25 cellular contexts compared by ENCODE assay signal in the genomic region with DNA sequence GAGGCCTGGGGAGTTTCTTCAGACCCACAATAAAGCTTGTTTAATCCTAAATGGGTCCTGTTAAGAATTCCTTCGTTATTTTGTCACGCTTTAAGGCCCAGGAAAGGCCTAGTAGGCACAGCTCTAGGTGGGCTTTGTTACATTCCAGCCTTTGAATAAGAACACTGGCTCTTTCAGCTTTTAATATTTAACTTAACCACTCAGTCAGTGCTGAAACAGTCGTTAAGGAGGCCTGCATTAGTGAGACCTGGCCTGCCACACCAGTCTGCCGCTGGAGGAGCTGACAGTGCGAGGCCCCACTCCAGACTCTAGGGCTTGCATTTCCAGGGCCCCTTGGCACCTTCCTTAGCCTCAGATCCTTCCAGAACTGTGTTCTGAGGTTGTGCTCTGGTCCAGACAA.
A peak's percentile ranks its signal among the peaks of the same experiment; 100 is the strongest.
DNase-seq lines count a peak whose midpoint lies in the region; ATAC-seq and TF ChIP-seq lines count a peak whose summit lies in the region.
"Had no signal": no experiment of that assay in that cellular context is flagged by ENCODE, and none has a peak within 500 bp of the region (broad histone marks: within the 10 kb centered on the region; RNA-seq: fewer than 3 reads in every experiment).

No MANE protein-coding gene starts in this region.

- H3K4me3 ChIP-seq in RWPE2 (ENCODE audit: severe bottlenecking) (no peak overlapping the region), lower lobe of right lung (no peak overlapping the region)
- H3K4me3 ChIP-seq: GM12878, SK-N-MC had no signal

- H3K36me3 ChIP-seq in RWPE2 (ENCODE audit: low read depth) (no peaks in the 10 kb centered on the region), lower lobe of right lung (no peaks in the 10 kb centered on the region)

- no peaks in the 10 kb centered on the region for H3K27me3 ChIP-seq in RWPE2 (ENCODE audit: insufficient read depth, poor library complexity, severe bottlenecking)
- no peaks in the 10 kb centered on the region for H3K27me3 ChIP-seq in lower lobe of right lung (ENCODE audit: low read depth)

- no peak for TF ChIP-seq CTCF in RWPE2 (IDR thresholded peaks at IDR 0.05; ENCODE audit: poor library complexity, severe bottlenecking)
- TF ChIP-seq CTCF in lower lobe of right lung (IDR thresholded peaks at IDR 0.05): no peak

- no peaks in the 10 kb centered on the region for H3K4me1 ChIP-seq in RWPE2 (ENCODE audit: insufficient read depth, poor library complexity, severe bottlenecking)
- no peaks in the 10 kb centered on the region for H3K4me1 ChIP-seq in lower lobe of right lung

- intact Hi-C loops in posterior vena cava (cut with DNase I): no loop called here
- intact Hi-C loops in lower lobe of right lung (cut with DNase I): no loop called here
- intact Hi-C loops in cardiac septum (cut with DNase I): no loop called here

- H3K9me3 ChIP-seq in RWPE2 (ENCODE audit: severe bottlenecking): no peaks in the 10 kb centered on the region
- no peaks in the 10 kb centered on the region for H3K9me3 ChIP-seq in lower lobe of right lung

- ATAC-seq in RWPE2 (ENCODE audit: low read depth): no peak
- no peak for ATAC-seq in lower lobe of right lung
- no peak for ATAC-seq in GM18909 (IDR thresholded peaks at IDR 0.05; ENCODE audit: poor library complexity, unreplicated experiment)
- ATAC-seq: CD8-positive, alpha-beta T cell; GM12878; Panc1 had no signal

- peak; percentile 28 for DNase-seq in ELF-1 (ENCODE audit: low read depth, low spot score)
- peak; percentile 16 for DNase-seq in RWPE2 (ENCODE audit: low spot score)
- DNase-seq in left kidney (ENCODE audit: low read depth, low spot score): peak; percentile 83
- peak; percentile 22 for DNase-seq in posterior vena cava (ENCODE audit: low spot score)
- no peak for DNase-seq in NCI-H82 treated with DMSO at 0.1 percent for 48 hours (lab: John Stamatoyannopoulos, UW; ENCODE audit: unreplicated experiment)
- DNase-seq in lower lobe of right lung: no peak
- no peak for DNase-seq in cardiac septum (ENCODE audit: low spot score)
- DNase-seq: Caco-2; CD8-positive, alpha-beta T cell; GDM1; Kasumi-1; NCI-H1105; NCI-H146; NCI-H1930; NCI-H2107; NCI-H446 treated with DMSO at 0.1 percent for 48 hours; NCI-H526 treated with DMSO at 0.1 percent for 48 hours; SHP77 treated with DMSO at 0.1 percent for 48 hours had no signal

- no peak overlapping the region for H3K27ac ChIP-seq in RWPE2 (ENCODE audit: poor library complexity, severe bottlenecking)
- H3K27ac ChIP-seq in lower lobe of right lung: no peak overlapping the region
- H3K27ac ChIP-seq: 22Rv1, C4-2B, RWPE1, SK-N-MC had no signal

Comparison
In these comparisons a context has a peak if more than half of its experiments do, and no peak if none do; other contexts are left out.
1. DNase-seq: peak in ELF-1 (single experiment), RWPE2 (single experiment), left kidney (single experiment) and posterior vena cava (single experiment); none in NCI-H82 treated with DMSO at 0.1 percent for 48 hours (single experiment), lower lobe of right lung (single experiment) and cardiac septum (single experiment).